ENCODE assay signal across 1 cellular context in genomic region chr11:128627666-128628342, GRCh38.
TF ChIP-seq lines count a peak whose summit lies in the region.

No MANE protein-coding gene starts in this region.

TF ChIP-seq in HepG2, 621 proteins besides CTCF, POLR2A, EP300 and RAD21 (continued from another document):
- TF ChIP-seq ZHX2 (IDR thresholded peaks at IDR 0.05; ENCODE audit: low read depth) = no peak
- TF ChIP-seq ZHX2 (CRISPR knock-in tag; IDR thresholded peaks at IDR 0.05; ENCODE audit: borderline replicate concordance) = no peak
- no peak for TF ChIP-seq ZNF180 (CRISPR knock-in tag; IDR thresholded peaks at IDR 0.05; ENCODE audit: borderline replicate concordance, low read depth)
- TF ChIP-seq SRF (IDR thresholded peaks at IDR 0.05; ENCODE audit: low read depth, low read length) = no peak
- no peak for TF ChIP-seq ZNF343 (CRISPR knock-in tag; IDR thresholded peaks at IDR 0.05)
- no peak for TF ChIP-seq ZBTB21 (CRISPR knock-in tag; IDR thresholded peaks at IDR 0.05)
